In genomic region chrX:84717344-84717743, GRCh38 we compare ENCODE assay signal across 18 cellular contexts.
"Had no signal": no experiment of that assay in that cellular context is flagged by ENCODE, and none has a peak within 500 bp of the region (broad histone marks: within the 10 kb centered on the region; RNA-seq: fewer than 3 reads in every experiment).

No MANE protein-coding gene starts in this region.

- H3K9me3 ChIP-seq: thoracic aorta, tibial nerve, upper lobe of left lung had no signal

- DNase-seq: dorsolateral prefrontal cortex; effector CD4-positive, alpha-beta T cell; hypothalamus; immature natural killer cell; islet precursor cell; kidney glomerular epithelial cell; mesenchymal stem cell; naive thymus-derived CD4-positive, alpha-beta T cell; stimulated activated CD4-positive, alpha-beta T cell treated with anti-CD3 and anti-CD28 coated beads, Interleukin-2, amount 100 ng/mL, for 24 hours; stimulated activated CD4-positive, alpha-beta T cell treated with anti-CD3 and anti-CD28 coated beads, Interleukin-4, amount 100 ng/mL, for 24 hours; stimulated activated naive CD8-positive, alpha-beta T cell treated with anti-CD3 and anti-CD28 coated beads, Interleukin-15, Interleukin-2, amounts not matched to agents 100 U/mL and 50 U/mL, for 24 hours; upper lobe of left lung had no signal

- H3K4me1 ChIP-seq: neural progenitor cell, parathyroid adenoma, tibial nerve, upper lobe of left lung had no signal

- H2AFZ ChIP-seq: neural progenitor cell, parathyroid adenoma had no signal

- ATAC-seq: naive thymus-derived CD4-positive, alpha-beta T cell; sciatic nerve; stimulated activated effector memory CD8-positive, alpha-beta T cell treated with anti-CD3 and anti-CD28 coated beads, Interleukin-12 subunit alpha, Interleukin-12 subunit beta, amount 100 ng/mL, for 72 hours; stimulated activated naive CD8-positive, alpha-beta T cell treated with anti-CD3 and anti-CD28 coated beads, Interleukin-15, Interleukin-2, amounts not matched to agents 100 U/mL and 50 U/mL, for 24 hours had no signal

- H3K9ac ChIP-seq: neural progenitor cell, parathyroid adenoma had no signal

- H3K79me2 ChIP-seq: parathyroid adenoma had no signal

- H3K36me3 ChIP-seq: neural progenitor cell, thoracic aorta, tibial nerve, upper lobe of left lung had no signal

- H3K4me2 ChIP-seq: neural progenitor cell had no signal

- H3K27ac ChIP-seq: dorsolateral prefrontal cortex, neural progenitor cell, parathyroid adenoma, thoracic aorta, tibial nerve, upper lobe of left lung had no signal

- H3K4me3 ChIP-seq: dorsolateral prefrontal cortex, neural progenitor cell, thoracic aorta, tibial nerve, upper lobe of left lung had no signal

- H3K27me3 ChIP-seq: neural progenitor cell, tibial nerve, upper lobe of left lung had no signal
